In genomic region chr12:3489057-3489456, GRCh38 we compare ENCODE assay signal across 22 cellular contexts. TPM values are rescaled to one million over a fixed set of nuclear protein-coding genes. Genes with fewer than 3 reads are reported as not detected.
DNase-seq lines count a peak whose midpoint lies in the region; ATAC-seq, FAIRE-seq and TF ChIP-seq lines count a peak whose summit lies in the region.
"Had no signal": no experiment of that assay in that cellular context is flagged by ENCODE, and none has a peak within 500 bp of the region (broad histone marks: within the 10 kb centered on the region; RNA-seq: fewer than 3 reads in every experiment).

No MANE protein-coding gene starts in this region.

- H2AFZ ChIP-seq in keratinocyte (ENCODE audit: control insufficient read depth, low read length): no peak overlapping the region

- H3K9me3 ChIP-seq in heart right ventricle (no peaks in the 10 kb centered on the region), keratinocyte (ENCODE audit: control insufficient read depth, low read depth, low read length) (no peaks in the 10 kb centered on the region)

- peaks cover 4 to 77% (median 72%) of the 10 kb centered on the region in 7 donors for H3K27me3 ChIP-seq in heart right ventricle
- peaks cover 46% of the 10 kb centered on the region for H3K27me3 ChIP-seq in keratinocyte (ENCODE audit: control insufficient read depth, extremely low read depth, insufficient read depth, low read length)

- no peaks in the 10 kb centered on the region for H4K20me1 ChIP-seq in keratinocyte (ENCODE audit: control insufficient read depth, extremely low read depth, insufficient read depth, low read length)

- peak; percentile 19 for DNase-seq in cardiac septum (ENCODE audit: low spot score)
- DNase-seq in heart right ventricle: no peak
- peak; percentile 62 for DNase-seq in choroid plexus epithelial cell (ENCODE audit: low read depth)
- peak; percentile 76 for DNase-seq in keratinocyte (ENCODE audit: low read depth, low spot score)
- DNase-seq in urothelium cell line (ENCODE audit: low spot score): no peak
- DNase-seq in NCI-H2081 treated with DMSO at 0.1 percent for 48 hours (lab: John Stamatoyannopoulos, UW): no peak
- DNase-seq in D341Med (ENCODE audit: low spot score): no peak
- no peak for DNase-seq in NCI-H82 treated with DMSO at 0.1 percent for 48 hours (lab: John Stamatoyannopoulos, UW; ENCODE audit: unreplicated experiment)
- DNase-seq: activated effector memory CD4-positive, alpha-beta T cell treated with Interleukin-2 at 50 U/mL for 16 hours; effector memory CD4-positive, alpha-beta T cell; GDM1; islet precursor cell; mesendoderm; NCI-H1694 treated with DMSO at 0.1 percent for 48 hours; NCI-H82 had no signal

- dilution Hi-C loops in keratinocyte (cut with MboI; ENCODE audit: extremely low pct_ligation_motif_present, low sequenced_read_pairs): no loop called here

- FAIRE-seq in keratinocyte (lab: Jason Lieb, UNC): peak; percentile 94
- peak; percentile 71 for FAIRE-seq in urothelium cell line (lab: Jason Lieb, UNC)
- FAIRE-seq: H54 had no signal

- intact Hi-C loops in cardiac septum (cut with DNase I) (no loop called here), heart right ventricle (cut with DNase I) (no loop called here)

- H3K9me1 ChIP-seq in keratinocyte (ENCODE audit: control insufficient read depth, extremely low read depth, insufficient read depth, low read length): no peaks in the 10 kb centered on the region

- WGBS in heart right ventricle, 2 donors: 32 to 37% methylated on average over 5 of the region's 5 CpGs

- H3K4me2 ChIP-seq in keratinocyte (ENCODE audit: control insufficient read depth, extremely low read depth, insufficient read depth, low read depth, low read length): peak overlapping the region; percentile 59

- no peaks in the 10 kb centered on the region for H3K79me2 ChIP-seq in keratinocyte (ENCODE audit: control insufficient read depth, insufficient read depth, low read length)

- H3K36me3 ChIP-seq in heart right ventricle (no peaks in the 10 kb centered on the region), keratinocyte (ENCODE audit: control insufficient read depth in 2 of 2, extremely low read depth in 1 of 2, insufficient read depth in 2 of 2, low read length in 2 of 2) (no peaks in the 10 kb centered on the region)

- peak overlapping the region; percentile 24 for H3K9ac ChIP-seq in keratinocyte (ENCODE audit: control insufficient read depth, extremely low read depth, insufficient read depth, low read length)

- no peak overlapping the region for H3K4me3 ChIP-seq in heart right ventricle
- no peak overlapping the region for H3K4me3 ChIP-seq in choroid plexus epithelial cell (ENCODE audit: low read depth, low read length)
- H3K4me3 ChIP-seq in keratinocyte (ENCODE audit: control insufficient read depth in 2 of 3, extremely low read depth in 1 of 3, insufficient read depth in 2 of 3, low read depth in 1 of 3, low read length in 3 of 3): peak overlapping the region in 1 of 3 experiments; percentile 29
- H3K4me3 ChIP-seq: skin epidermis had no signal

- peaks cover 3 to 32% (median 17%) of the 10 kb centered on the region in 9 donors for H3K4me1 ChIP-seq in heart right ventricle
- H3K4me1 ChIP-seq in keratinocyte (ENCODE audit: control insufficient read depth, extremely low read depth, insufficient read depth, low read length): peaks cover 22% of the 10 kb centered on the region

- ATAC-seq in heart right ventricle: no peak
- ATAC-seq: stimulated activated effector memory CD8-positive, alpha-beta T cell treated with anti-CD3 and anti-CD28 coated beads, Interleukin-12 subunit alpha, Interleukin-12 subunit beta, amount 100 ng/mL, for 72 hours; WTC11 had no signal

- H3K27ac ChIP-seq in heart right ventricle (no peak overlapping the region), keratinocyte (ENCODE audit: control insufficient read depth, insufficient read depth, low read length) (peak overlapping the region; percentile 50)
- H3K27ac ChIP-seq: skin epidermis had no signal

- TF ChIP-seq CTCF in heart right ventricle (IDR thresholded peaks at IDR 0.05) (no peak), choroid plexus epithelial cell (conservative IDR thresholded peaks at IDR 0.05; ENCODE audit: low read depth, low read length) (no peak), keratinocyte (optimal IDR thresholded peaks at IDR 0.05 in 1 of 3, IDR thresholded peaks at IDR 0.05 in 1 of 3, conservative IDR thresholded peaks at IDR 0.05 in 1 of 3; ENCODE audit: extremely low read depth in 1 of 3, insufficient read depth in 2 of 3, low read length in 3 of 3) (no peak)

RNA-seq across cellular contexts. Expression of gene PRMT8, which starts 1.9 kb away (rescaled TPM):
- total RNA-seq in cardiac septum (not detected), heart right ventricle (under 1 TPM in 2 of 10 donors, not detected in 8; 0.12 to 0.94 TPM)
- polyA plus RNA-seq in heart right ventricle (under 1 TPM in 1 of 2 donors, not detected in 1; 0.07 TPM), keratinocyte (1.0 to 4.0 TPM (median 2.7 TPM) in 3 replicates)
- polyA plus RNA-seq in keratinocyte (2011; ENCODE audit: low read depth): 2.4 TPM
- polyA plus RNA-seq in keratinocyte (2011; cell fraction: cytosol; rRNA removed): 2.8 and 2.9 TPM in 2 replicates
- 9.6 and 11.5 TPM in 2 replicates for polyA plus RNA-seq in keratinocyte (2011; cell fraction: nucleus; rRNA removed)
- polyA plus RNA-seq in keratinocyte (2012; ENCODE audit: low replicate concordance): 0.91 and 4.3 TPM in 2 replicates
- 0.79 to 5.1 TPM (median 4.7 TPM) in 3 replicates for polyA minus RNA-seq in keratinocyte
- polyA minus RNA-seq in keratinocyte (2011; cell fraction: cytosol; rRNA and poly(A)+ RNA removed): 0.77 TPM
- polyA minus RNA-seq in keratinocyte (2011; cell fraction: nucleus; rRNA and poly(A)+ RNA removed): 3.3 and 6.8 TPM in 2 replicates
- total RNA-seq: HT-29, osteocyte, urinary bladder had no signal
- polyA plus RNA-seq: urinary bladder had no signal

Comparison
In these comparisons a context has a peak if more than half of its experiments do, and no peak if none do; other contexts are left out.
1. DNase-seq: peak in cardiac septum (single experiment), choroid plexus epithelial cell (single experiment) and keratinocyte (single experiment); none in heart right ventricle (0 of 2), urothelium cell line (single experiment), NCI-H2081 treated with DMSO at 0.1 percent for 48 hours (single experiment), D341Med (single experiment) and NCI-H82 treated with DMSO at 0.1 percent for 48 hours (single experiment).